ENCODE assay signal across 13 cellular contexts in genomic region chr10:118472415-118472814, GRCh38.
"Had no signal": no experiment of that assay in that cellular context is flagged by ENCODE, and none has a peak within 500 bp of the region (broad histone marks: within the 10 kb centered on the region; RNA-seq: fewer than 3 reads in every experiment).

No MANE protein-coding gene starts in this region.

- H3K9ac ChIP-seq: neural progenitor cell had no signal

- H3K4me1 ChIP-seq: esophagus muscularis mucosa, neural progenitor cell, right atrium auricular region had no signal

- H2AFZ ChIP-seq: neural progenitor cell had no signal

- H3K9me3 ChIP-seq: right atrium auricular region had no signal

- H3K36me3 ChIP-seq: esophagus muscularis mucosa, neural progenitor cell, right atrium auricular region had no signal

- H3K27ac ChIP-seq: dorsolateral prefrontal cortex, esophagus muscularis mucosa, neural progenitor cell, right atrium auricular region had no signal

- ATAC-seq: activated naive CD4-positive, alpha-beta T cell treated with anti-CD3 and anti-CD28 coated beads, Interleukin-2, amount 50 U/mL, for 72 hours; T-helper 17 cell had no signal

- H3K4me3 ChIP-seq: dorsolateral prefrontal cortex, esophagus muscularis mucosa, neural progenitor cell, right atrium auricular region had no signal

- H3K4me2 ChIP-seq: neural progenitor cell had no signal

- FAIRE-seq: frontal cortex, small intestine, TTC549 had no signal

- H3K27me3 ChIP-seq: neural progenitor cell, right atrium auricular region had no signal

- DNase-seq: activated CD4-positive, alpha-beta T cell treated with anti-CD3 and anti-CD28 coated beads, Interleukin-2, amount 50 U/mL, for 1 hour; activated CD4-positive, CD25-positive, alpha-beta regulatory T cell; activated effector memory CD4-positive, alpha-beta T cell treated with anti-CD3 and anti-CD28 coated beads, Interleukin-2, amount 50 U/mL, for 16 hours; activated T-cell treated with anti-CD3 and anti-CD28 coated beads, Interleukin-2, amount 50 U/mL, for 24 hours; dorsolateral prefrontal cortex; small intestine; T-helper 17 cell had no signal
